In genomic region chr4:102560115-102560514, GRCh38 we compare ENCODE assay signal across 16 cellular contexts. TPM values are rescaled to one million over a fixed set of nuclear protein-coding genes. Genes with fewer than 3 reads are reported as not detected.
DNase-seq lines count a peak whose midpoint lies in the region; ATAC-seq, FAIRE-seq and TF ChIP-seq lines count a peak whose summit lies in the region.
"Had no signal": no experiment of that assay in that cellular context is flagged by ENCODE, and none has a peak within 500 bp of the region (broad histone marks: within the 10 kb centered on the region; RNA-seq: fewer than 3 reads in every experiment).

No MANE protein-coding gene starts in this region.

- in situ Hi-C loops in HepG2 (cut with HindIII; ENCODE audit: extremely low pct_ligation_motif_present, low pct_unique_long_range_greater_than_20kb): no loop called here

- no peaks in the 10 kb centered on the region for H4K20me1 ChIP-seq in fibroblast of lung (ENCODE audit: control insufficient read depth, extremely low read depth, insufficient read depth, low read length)
- H4K20me1 ChIP-seq in HepG2 (ENCODE audit: insufficient read depth, low read length): no peaks in the 10 kb centered on the region

- peaks cover 61% of the 10 kb centered on the region for H3K4me1 Mint-ChIP-seq in activated CD4-positive, alpha-beta T cell treated with anti-CD3 and anti-CD28 coated beads, Interleukin-2, amount 10 ng/mL, durations not matched to agents 7 days and 5 days
- peaks cover 71% of the 10 kb centered on the region for H3K4me1 Mint-ChIP-seq in activated B cell treated with CpG ODN at 0.5 μM for 24 hours
- peaks cover 66% of the 10 kb centered on the region for H3K4me1 Mint-ChIP-seq in stimulated activated memory B cell treated with anti-CD40 and anti-IgM and Interleukin-4, amounts not matched to agents 10 μg/mL and 1 μg/mL and 100 μg/mL, for 72 hours
- H3K4me1 Mint-ChIP-seq: endodermal cell had no signal

- no peak for TF ChIP-seq POLR2A in HepG2 (IDR thresholded peaks at IDR 0.05; ENCODE audit: insufficient read depth in 1 of 2, low read depth in 2 of 2, low read length in 2 of 2)

- H3K9me3 Mint-ChIP-seq in activated CD4-positive, alpha-beta T cell treated with anti-CD3 and anti-CD28 coated beads, Interleukin-2, amount 10 ng/mL, durations not matched to agents 7 days and 5 days: peaks cover 4% of the 10 kb centered on the region
- no peaks in the 10 kb centered on the region for H3K9me3 Mint-ChIP-seq in activated B cell treated with CpG ODN at 0.5 μM for 24 hours
- H3K9me3 Mint-ChIP-seq in stimulated activated memory B cell treated with anti-CD40 and anti-IgM and Interleukin-4, amounts not matched to agents 10 μg/mL and 1 μg/mL and 100 μg/mL, for 72 hours: no peaks in the 10 kb centered on the region
- H3K9me3 Mint-ChIP-seq: endodermal cell had no signal

- DNase-seq in activated CD4-positive, alpha-beta T cell treated with anti-CD3 and anti-CD28 coated beads, Interleukin-2, amount 10 ng/mL, durations not matched to agents 7 days and 5 days: no peak
- DNase-seq in activated CD4-positive, alpha-beta T cell treated with anti-CD3 and anti-CD28 coated beads for 48 hours: no peak
- DNase-seq in activated B cell treated with CpG ODN at 0.5 μM for 24 hours: no peak
- no peak for DNase-seq in fibroblast of lung (ENCODE audit: low read depth in 2 of 2)
- no peak for DNase-seq in activated effector memory CD4-positive, alpha-beta T cell treated with Interleukin-2 at 50 U/mL for 16 hours
- DNase-seq in dorsolateral prefrontal cortex: no peak
- DNase-seq in HepG2 (ENCODE audit: low spot score): no peak
- DNase-seq: brain microvascular endothelial cell, Caco-2, endodermal cell, KBM-7, NCI-H187, NCI-H69, upper lobe of left lung had no signal

- H3K79me2 ChIP-seq in fibroblast of lung (ENCODE audit: control insufficient read depth, insufficient read depth, low read length): no peaks in the 10 kb centered on the region
- H3K79me2 ChIP-seq in HepG2 (ENCODE audit: insufficient read depth, low read length): no peaks in the 10 kb centered on the region

- peak overlapping the region; percentile 80 for H3K27ac Mint-ChIP-seq in activated CD4-positive, alpha-beta T cell treated with anti-CD3 and anti-CD28 coated beads, Interleukin-2, amount 10 ng/mL, durations not matched to agents 7 days and 5 days
- H3K27ac Mint-ChIP-seq in activated B cell treated with CpG ODN at 0.5 μM for 24 hours: peak overlapping the region; percentile 90
- H3K27ac Mint-ChIP-seq in stimulated activated memory B cell treated with anti-CD40 and anti-IgM and Interleukin-4, amounts not matched to agents 10 μg/mL and 1 μg/mL and 100 μg/mL, for 72 hours: peak overlapping the region; percentile 89
- H3K27ac Mint-ChIP-seq: endodermal cell had no signal

- no peak overlapping the region for H3K9ac ChIP-seq in fibroblast of lung (ENCODE audit: insufficient read depth, low read length)
- H3K9ac ChIP-seq in HepG2 (ENCODE audit: insufficient read depth, low read depth, low read length): no peak overlapping the region

- no peak for TF ChIP-seq RAD21 in HepG2 (CRISPR knock-in tag; IDR thresholded peaks at IDR 0.05)

- H3K4me3 ChIP-seq in fibroblast of lung (replicated peaks in 1 of 4; ENCODE audit: control extremely low read depth in 1 of 4, insufficient read depth in 1 of 4, low read depth in 3 of 4, low read length in 4 of 4): peak overlapping the region in 2 of 4 experiments; percentile 5
- no peak overlapping the region for H3K4me3 ChIP-seq in dorsolateral prefrontal cortex
- no peak overlapping the region for H3K4me3 ChIP-seq in HepG2 (replicated peaks in 1 of 3; ENCODE audit: insufficient read depth in 1 of 3, low read depth in 2 of 3, low read length in 3 of 3)
- H3K4me3 ChIP-seq: upper lobe of left lung had no signal

- intact Hi-C loops in activated B cell treated with CpG ODN at 0.5 μM for 24 hours (cut with micrococcal nuclease) (no loop called here), dorsolateral prefrontal cortex (cut with DNase I) (no loop called here), HepG2 (cut with micrococcal nuclease; ENCODE audit: unreplicated experiment) (no loop called here)

- H3K9me3 ChIP-seq in fibroblast of lung (ENCODE audit: control insufficient read depth, insufficient read depth, low read depth, low read length): no peaks in the 10 kb centered on the region
- no peaks in the 10 kb centered on the region for H3K9me3 ChIP-seq in HepG2 (ENCODE audit: low read length)
- H3K9me3 ChIP-seq: Caco-2, upper lobe of left lung had no signal

- no peak overlapping the region for H3K27ac ChIP-seq in fibroblast of lung (ENCODE audit: insufficient read depth, low read length)
- no peak overlapping the region for H3K27ac ChIP-seq in dorsolateral prefrontal cortex
- no peak overlapping the region for H3K27ac ChIP-seq in HepG2 (ENCODE audit: extremely low read length, insufficient read depth, low read length)
- H3K27ac ChIP-seq: brain microvascular endothelial cell had no signal

- H3K4me3 Mint-ChIP-seq in activated CD4-positive, alpha-beta T cell treated with anti-CD3 and anti-CD28 coated beads, Interleukin-2, amount 10 ng/mL, durations not matched to agents 7 days and 5 days: peak overlapping the region; percentile 73
- peak overlapping the region; percentile 50 for H3K4me3 Mint-ChIP-seq in activated B cell treated with CpG ODN at 0.5 μM for 24 hours
- H3K4me3 Mint-ChIP-seq in stimulated activated memory B cell treated with anti-CD40 and anti-IgM and Interleukin-4, amounts not matched to agents 10 μg/mL and 1 μg/mL and 100 μg/mL, for 72 hours: peak overlapping the region; percentile 54
- H3K4me3 Mint-ChIP-seq: endodermal cell had no signal

- H2AFZ ChIP-seq in fibroblast of lung (ENCODE audit: low read length): no peak overlapping the region
- no peak overlapping the region for H2AFZ ChIP-seq in HepG2 (ENCODE audit: low read length)

- no peaks in the 10 kb centered on the region for H3K36me3 ChIP-seq in fibroblast of lung (ENCODE audit: control insufficient read depth, insufficient read depth, low read length)
- peaks cover 0 to 6% of the 10 kb centered on the region in 2 experiments; a peak in 2 of 5 replicates for H3K36me3 ChIP-seq in HepG2 (replicated peaks in 1 of 2; ENCODE audit: control insufficient read depth in 1 of 2, insufficient read depth in 2 of 2, low read length in 2 of 2)
- H3K36me3 ChIP-seq: brain microvascular endothelial cell, upper lobe of left lung had no signal

- POLR2A ChIA-PET in activated CD4-positive, alpha-beta T cell treated with anti-CD3 and anti-CD28 coated beads, Interleukin-2, amount 10 ng/mL, durations not matched to agents 7 days and 5 days (lab: Charles Lee): no interaction called here
- POLR2A ChIA-PET in activated B cell treated with CpG ODN at 0.5 μM for 24 hours (lab: Charles Lee): interaction anchor here (0.9 to 1.4 kb wide), 3 partner anchors 11 to 60 kb away, joined by 3 to 12 read pairs (median 6); no protein-coding TSS in a partner anchor
- POLR2A ChIA-PET in HepG2 (lab: Yijun Ruan, JAX): no interaction called here

- WGBS in HepG2 (ENCODE audit: low lambda C conversion rate): 96% methylated on average over 5 of the region's 5 CpGs

- H3K27me3 ChIP-seq in fibroblast of lung (ENCODE audit: control insufficient read depth, insufficient read depth, low read length) (no peaks in the 10 kb centered on the region), dorsolateral prefrontal cortex (no peaks in the 10 kb centered on the region), HepG2 (ENCODE audit: control insufficient read depth in 1 of 2, insufficient read depth in 2 of 2, low read length in 2 of 2) (no peaks in the 10 kb centered on the region)
- H3K27me3 ChIP-seq: brain microvascular endothelial cell, upper lobe of left lung had no signal

- TF ChIP-seq EP300 in HepG2 (IDR thresholded peaks at IDR 0.05; ENCODE audit: low read depth in 2 of 2, low read length in 2 of 2) (no peak), HepG2 (CRISPR knock-in tag; IDR thresholded peaks at IDR 0.05; ENCODE audit: borderline replicate concordance) (no peak)

- H3K27me3 Mint-ChIP-seq in activated CD4-positive, alpha-beta T cell treated with anti-CD3 and anti-CD28 coated beads, Interleukin-2, amount 10 ng/mL, durations not matched to agents 7 days and 5 days: no peaks in the 10 kb centered on the region
- H3K27me3 Mint-ChIP-seq in activated B cell treated with CpG ODN at 0.5 μM for 24 hours: no peaks in the 10 kb centered on the region
- H3K27me3 Mint-ChIP-seq in stimulated activated memory B cell treated with anti-CD40 and anti-IgM and Interleukin-4, amounts not matched to agents 10 μg/mL and 1 μg/mL and 100 μg/mL, for 72 hours: no peaks in the 10 kb centered on the region

- no peak for FAIRE-seq in HepG2 (lab: Jason Lieb, UNC)
- FAIRE-seq: A204.1 had no signal

- BruUV-seq in HepG2 (replicated peaks; lab: Mats Ljungman, UMichigan): no TSS peak

- peaks cover 55% of the 10 kb centered on the region for H3K36me3 Mint-ChIP-seq in activated CD4-positive, alpha-beta T cell treated with anti-CD3 and anti-CD28 coated beads, Interleukin-2, amount 10 ng/mL, durations not matched to agents 7 days and 5 days (ENCODE audit: low read depth)
- H3K36me3 Mint-ChIP-seq in activated B cell treated with CpG ODN at 0.5 μM for 24 hours (ENCODE audit: low read depth): peaks cover 62% of the 10 kb centered on the region
- H3K36me3 Mint-ChIP-seq in stimulated activated memory B cell treated with anti-CD40 and anti-IgM and Interleukin-4, amounts not matched to agents 10 μg/mL and 1 μg/mL and 100 μg/mL, for 72 hours: peaks cover 48% of the 10 kb centered on the region

- TF ChIP-seq CTCF in activated B cell treated with CpG ODN at 0.5 μM for 24 hours (IDR thresholded peaks at IDR 0.05) (no peak), fibroblast of lung (conservative IDR thresholded peaks at IDR 0.05 in 1 of 2, IDR thresholded peaks at IDR 0.05 in 1 of 2; ENCODE audit: low read depth in 1 of 2, low read length in 2 of 2) (no peak), dorsolateral prefrontal cortex (IDR thresholded peaks at IDR 0.05 in 54 of 56, conservative IDR thresholded peaks at IDR 0.05 in 2 of 56; ENCODE audit: low read depth in 1 of 56, partially characterized antibody in 56 of 56) (no peak), HepG2 (CRISPR knock-in tag; IDR thresholded peaks at IDR 0.05) (no peak)

- ATAC-seq in activated B cell treated with CpG ODN at 0.5 μM for 24 hours (ENCODE audit: low read depth) (no peak), HepG2 (no peak)
- ATAC-seq in stimulated activated memory B cell treated with anti-CD40 and anti-IgM and Interleukin-4, amounts not matched to agents 10 μg/mL and 1 μg/mL and 100 μg/mL, for 72 hours: no peak

- CTCF ChIA-PET in activated CD4-positive, alpha-beta T cell treated with anti-CD3 and anti-CD28 coated beads, Interleukin-2, amount 10 ng/mL, durations not matched to agents 7 days and 5 days (lab: Charles Lee): interaction anchor here (0.8 kb wide), 1 partner anchor 13 kb away, joined by 3 read pairs; no protein-coding TSS in a partner anchor
- CTCF ChIA-PET in activated B cell treated with CpG ODN at 0.5 μM for 24 hours (lab: Charles Lee) (no interaction called here), HepG2 (lab: Yijun Ruan, JAX; ENCODE audit: low intra/inter-chr PET ratio, low total read pairs) (no interaction called here)

- peaks cover 3% of the 10 kb centered on the region for H3K4me1 ChIP-seq in fibroblast of lung (ENCODE audit: control insufficient read depth, extremely low read depth, insufficient read depth, low read length)
- H3K4me1 ChIP-seq in HepG2 (ENCODE audit: insufficient read depth, low read length): no peaks in the 10 kb centered on the region

- H3K4me2 ChIP-seq in fibroblast of lung (ENCODE audit: extremely low read depth, insufficient read depth, low read length) (peak overlapping the region; percentile 70), HepG2 (ENCODE audit: low read depth, low read length) (no peak overlapping the region)

RNA-seq across cellular contexts. Expression of gene NFKB1, which starts 59.0 kb away (rescaled TPM):
- total RNA-seq in activated CD4-positive, alpha-beta T cell treated with anti-CD3 and anti-CD28 coated beads, Interleukin-2, amount 10 ng/mL, durations not matched to agents 7 days and 5 days: 100 to 1,000 TPM; 135 to 142 TPM
- 274 and 308 TPM in 2 replicates for total RNA-seq in activated B cell treated with CpG ODN at 0.5 μM for 24 hours
- total RNA-seq in fibroblast of lung: 32.5 and 33.9 TPM in 2 replicates
- polyA plus RNA-seq in fibroblast of lung: 20.9 and 22.4 TPM in 2 replicates
- polyA plus RNA-seq in fibroblast of lung (2012): 18.7 and 20.6 TPM in 2 replicates
- 13.7 and 18.5 TPM in 2 replicates for polyA minus RNA-seq in fibroblast of lung (ENCODE audit: low replicate concordance)
- 10 to 100 TPM; 13.0 to 36.6 (median 23.5) TPM for total RNA-seq in dorsolateral prefrontal cortex
- total RNA-seq in HepG2 (2016; rRNA removed; fragmentation: Illumina TruSeq; extraction: Trizol): 31.6 and 37.6 TPM in 2 replicates
- total RNA-seq in HepG2 (2016; cell fraction: cytosol; rRNA removed; fragmentation: Illumina TruSeq; extraction: Trizol; ENCODE audit: low read depth): 5.7 and 5.8 TPM in 2 replicates
- total RNA-seq in HepG2 (2016; cell fraction: insoluble cytoplasmic fraction; rRNA removed; fragmentation: Illumina TruSeq; extraction: Trizol): 32.0 and 36.4 TPM in 2 replicates
- 16.5 and 17.1 TPM in 2 replicates for total RNA-seq in HepG2 (2016; cell fraction: membrane; rRNA removed; fragmentation: Illumina TruSeq; extraction: Trizol)
- total RNA-seq in HepG2 (2016; cell fraction: nucleus; rRNA removed; fragmentation: Illumina TruSeq; extraction: Trizol): 21.7 and 23.1 TPM in 2 replicates
- polyA plus RNA-seq in HepG2 (2011; rRNA removed): 15.3 and 15.4 TPM in 2 replicates
- 13.4 and 14.7 TPM in 2 replicates for polyA plus RNA-seq in HepG2 (2011; cell fraction: cytosol; rRNA removed)
- 13.2 and 14.1 TPM in 2 replicates for polyA plus RNA-seq in HepG2 (2011; cell fraction: nucleus; rRNA removed)
- polyA plus RNA-seq in HepG2 (2012): 16.4 TPM in 2 replicates
- 2.1 and 2.3 TPM in 2 replicates for polyA plus RNA-seq in HepG2 (2016; cell fraction: cytosol; fragmentation: Illumina TruSeq; extraction: Trizol; ENCODE audit: low read depth)
- polyA plus RNA-seq in HepG2 (2016; cell fraction: insoluble cytoplasmic fraction; fragmentation: Illumina TruSeq; extraction: Trizol; ENCODE audit: low read depth): 30.3 and 33.0 TPM in 2 replicates
- polyA plus RNA-seq in HepG2 (2016; cell fraction: membrane; fragmentation: Illumina TruSeq; extraction: Trizol; ENCODE audit: low read depth): 6.8 and 8.3 TPM in 2 replicates
- polyA plus RNA-seq in HepG2 (2016; cell fraction: nucleus; fragmentation: Illumina TruSeq; extraction: Trizol; ENCODE audit: insufficient read depth, low read depth): 20.3 and 23.7 TPM in 2 replicates
- 23.9 and 27.4 TPM in 2 replicates for polyA minus RNA-seq in HepG2 (2011; rRNA and poly(A)+ RNA removed; ENCODE audit: low replicate concordance)
- 12.5 and 12.7 TPM in 2 replicates for polyA minus RNA-seq in HepG2 (2011; cell fraction: cytosol; rRNA and poly(A)+ RNA removed)
- polyA minus RNA-seq in HepG2 (2011; cell fraction: nucleus; rRNA and poly(A)+ RNA removed): 35.7 and 38.5 TPM in 2 replicates
